ENCODE assay signal across 14 cellular contexts in genomic region chr18:55268629-55269275, GRCh38.
DNase-seq lines count a peak whose midpoint lies in the region; ATAC-seq and TF ChIP-seq lines count a peak whose summit lies in the region.
"Had no signal": no experiment of that assay in that cellular context is flagged by ENCODE, and none has a peak within 500 bp of the region (broad histone marks: within the 10 kb centered on the region; RNA-seq: fewer than 3 reads in every experiment).

No MANE protein-coding gene starts in this region.

- H3K4me1 ChIP-seq in right cardiac atrium (ENCODE audit: control insufficient read depth, insufficient read depth, low read length): peaks cover 5% of the 10 kb centered on the region

- peaks cover 9% of the 10 kb centered on the region for H3K36me3 Mint-ChIP-seq in activated T-helper 2 cell treated with anti-CD3 and anti-CD28 coated beads, Interferon-gamma antibody, Interleukin-2, Interleukin-4, amounts not matched to agents 10 μg/mL and 5 μg/mL and 100 μg/mL, durations not matched to agents 14 hours and 24 hours and 36 hours (ENCODE audit: low read depth)
- H3K36me3 Mint-ChIP-seq: CD8-positive, alpha-beta T cell had no signal

- H3K4me1 Mint-ChIP-seq in activated T-helper 2 cell treated with anti-CD3 and anti-CD28 coated beads, Interferon-gamma antibody, Interleukin-2, Interleukin-4, amounts not matched to agents 10 μg/mL and 5 μg/mL and 100 μg/mL, durations not matched to agents 14 hours and 24 hours and 36 hours (ENCODE audit: low read depth): peaks cover 23% of the 10 kb centered on the region

- peak; percentile 55 for ATAC-seq in GM18505 (IDR thresholded peaks at IDR 0.05; ENCODE audit: unreplicated experiment)
- ATAC-seq in GM21447 (IDR thresholded peaks at IDR 0.05; ENCODE audit: unreplicated experiment): peak; percentile 59
- ATAC-seq in HG03196 (IDR thresholded peaks at IDR 0.05; ENCODE audit: unreplicated experiment): peak; percentile 26
- ATAC-seq in right cardiac atrium: no peak
- ATAC-seq: CD8-positive, alpha-beta T cell; heart left ventricle had no signal

- H3K27ac ChIP-seq in right cardiac atrium (ENCODE audit: low read length): no peak overlapping the region

- H3K27me3 Mint-ChIP-seq in activated T-helper 2 cell treated with anti-CD3 and anti-CD28 coated beads, Interferon-gamma antibody, Interleukin-2, Interleukin-4, amounts not matched to agents 10 μg/mL and 5 μg/mL and 100 μg/mL, durations not matched to agents 14 hours and 24 hours and 36 hours (ENCODE audit: low read depth): no peaks in the 10 kb centered on the region

- no peaks in the 10 kb centered on the region for H3K9me3 Mint-ChIP-seq in activated T-helper 2 cell treated with anti-CD3 and anti-CD28 coated beads, Interferon-gamma antibody, Interleukin-2, Interleukin-4, amounts not matched to agents 10 μg/mL and 5 μg/mL and 100 μg/mL, durations not matched to agents 14 hours and 24 hours and 36 hours
- H3K9me3 Mint-ChIP-seq: CD8-positive, alpha-beta T cell; nephron had no signal

- H3K27ac Mint-ChIP-seq in activated T-helper 2 cell treated with anti-CD3 and anti-CD28 coated beads, Interferon-gamma antibody, Interleukin-2, Interleukin-4, amounts not matched to agents 10 μg/mL and 5 μg/mL and 100 μg/mL, durations not matched to agents 14 hours and 24 hours and 36 hours: peak overlapping the region; percentile 70
- H3K27ac Mint-ChIP-seq: CD8-positive, alpha-beta T cell had no signal

- H3K4me3 ChIP-seq in right cardiac atrium (ENCODE audit: low read length): no peak overlapping the region
- H3K4me3 ChIP-seq: GM23248, heart left ventricle, MG63 had no signal

- no peaks in the 10 kb centered on the region for H3K27me3 ChIP-seq in right cardiac atrium (ENCODE audit: control insufficient read depth, insufficient read depth)
- H3K27me3 ChIP-seq: heart left ventricle, MG63 had no signal

- 94% methylated on average over 5 of the region's 5 CpGs for WGBS in right cardiac atrium

- no peak for DNase-seq in activated T-helper 2 cell treated with anti-CD3 and anti-CD28 coated beads, Interferon-gamma antibody, Interleukin-2, Interleukin-4, amounts not matched to agents 10 μg/mL and 5 μg/mL and 100 μg/mL, durations not matched to agents 14 hours and 24 hours and 36 hours (ENCODE audit: low spot score)
- DNase-seq in NCI-H82 treated with DMSO at 0.1 percent for 48 hours (lab: John Stamatoyannopoulos, UW; ENCODE audit: unreplicated experiment) (no peak), right cardiac atrium (no peak), pons (ENCODE audit: low spot score) (no peak)
- DNase-seq in stimulated activated CD8-positive, alpha-beta memory T cell treated with anti-CD3 and anti-CD28 coated beads, Interleukin-4, amount 100 ng/mL, for 48 hours: no peak
- DNase-seq: CD8-positive, alpha-beta T cell; heart left ventricle; MG63; SHP77 had no signal

- intact Hi-C loops in activated T-helper 2 cell treated with anti-CD3 and anti-CD28 coated beads, Interferon-gamma antibody, Interleukin-2, Interleukin-4, amounts not matched to agents 10 μg/mL and 5 μg/mL and 100 μg/mL, durations not matched to agents 14 hours and 24 hours and 36 hours (cut with micrococcal nuclease): loop anchor here (1.0 kb wide), 1 partner anchor 18 kb away; no protein-coding TSS in a partner anchor
- intact Hi-C loops in right cardiac atrium (cut with DNase I): no loop called here

- H3K4me3 Mint-ChIP-seq in activated T-helper 2 cell treated with anti-CD3 and anti-CD28 coated beads, Interferon-gamma antibody, Interleukin-2, Interleukin-4, amounts not matched to agents 10 μg/mL and 5 μg/mL and 100 μg/mL, durations not matched to agents 14 hours and 24 hours and 36 hours (ENCODE audit: low read depth): no peak overlapping the region
- H3K4me3 Mint-ChIP-seq: CD8-positive, alpha-beta T cell; nephron had no signal

- TF ChIP-seq POLR2A in GM18505 (IDR thresholded peaks at IDR 0.05; ENCODE audit: borderline replicate concordance, extremely low read depth, insufficient read depth, insufficient read length): no peak

- no peaks in the 10 kb centered on the region for H3K9me3 ChIP-seq in right cardiac atrium (ENCODE audit: control insufficient read depth, low read length)
- H3K9me3 ChIP-seq: heart left ventricle, MG63 had no signal

Comparison
In these comparisons a context has a peak if more than half of its experiments do, and no peak if none do; other contexts are left out.
1. ATAC-seq: peak in GM18505 (single experiment), GM21447 (single experiment) and HG03196 (single experiment); none in right cardiac atrium (0 of 2).